Comparison of ENCODE assay signal across 7 cellular contexts in the genomic region with DNA sequence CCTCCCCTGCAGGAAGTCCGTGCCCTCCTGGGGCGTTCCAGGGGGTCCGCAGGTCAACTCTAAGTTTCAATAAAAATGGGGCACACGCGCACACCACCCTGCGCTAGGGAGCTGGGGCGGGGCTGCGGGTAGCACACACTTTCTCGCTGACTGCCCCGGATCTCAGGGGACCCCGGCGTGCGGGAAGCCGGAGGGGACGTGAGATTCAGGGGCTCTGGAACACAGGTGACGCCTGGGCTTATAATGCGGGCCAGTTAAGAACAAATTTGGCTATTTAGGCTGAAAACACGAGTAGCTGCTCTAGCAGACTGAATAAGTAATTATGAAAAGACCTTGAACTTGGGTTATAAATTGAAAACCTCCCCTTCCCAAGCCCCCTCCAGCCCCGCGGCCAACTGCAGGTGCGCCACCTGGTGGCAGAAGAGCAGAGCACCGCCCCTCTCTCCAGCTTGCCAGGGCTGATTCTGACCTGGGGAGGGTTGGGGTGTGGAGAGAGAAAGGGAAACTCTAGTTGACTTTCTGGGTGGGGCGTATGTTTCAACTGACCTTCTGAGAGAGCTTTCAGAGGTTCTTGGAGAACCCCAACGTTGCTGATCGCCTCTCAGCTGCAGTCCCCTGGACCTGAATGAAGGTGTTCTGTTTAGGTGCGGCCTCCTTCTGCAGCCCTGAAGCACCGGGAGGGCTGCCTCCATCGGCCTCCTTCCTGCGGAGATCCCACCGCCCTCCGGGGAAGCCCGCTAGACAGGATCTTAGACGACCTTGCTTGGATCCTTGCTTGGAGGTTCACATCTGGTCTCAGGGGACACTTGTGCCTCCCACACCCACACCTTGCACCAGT.
DNase-seq lines count a peak whose midpoint lies in the region; ATAC-seq and TF ChIP-seq lines count a peak whose summit lies in the region.

No MANE protein-coding gene starts in this region.

- 22 to 29% (median 24%) methylated on average over 23 to 33 of the region's 33 CpGs for WGBS in heart left ventricle, 4 donors

- in situ Hi-C loops in GM13977 (cut with MboI; ENCODE audit: low pct_unique_long_range_greater_than_20kb, low sequenced_read_pairs, unreplicated experiment): no loop called here

- peaks cover 0 to 15% (median 9%) of the 10 kb centered on the region in 12 donors for H3K4me1 ChIP-seq in heart left ventricle
- peaks cover 10% of the 10 kb centered on the region for H3K4me1 ChIP-seq in skeletal muscle satellite cell (ENCODE audit: control insufficient read depth, insufficient read depth, low read length)

- H3K4me1 Mint-ChIP-seq in activated T-helper 2 cell treated with anti-CD3 and anti-CD28 coated beads, Interferon-gamma antibody, Interleukin-2, Interleukin-4, amounts not matched to agents 10 μg/mL and 5 μg/mL and 100 μg/mL, durations not matched to agents 14 hours and 24 hours and 36 hours (ENCODE audit: low read depth): peaks cover 3% of the 10 kb centered on the region

- peaks cover 0 to 16% (median 0%) of the 10 kb centered on the region in 9 donors for H3K27me3 ChIP-seq in heart left ventricle
- peaks cover 13% of the 10 kb centered on the region for H3K27me3 ChIP-seq in skeletal muscle satellite cell (ENCODE audit: control insufficient read depth, insufficient read depth, low read length)

- H3K27ac ChIP-seq in heart left ventricle: no peak overlapping the region

- H3K4me2 ChIP-seq in skeletal muscle satellite cell (ENCODE audit: low read length): peak overlapping the region; percentile 38

- H3K9ac ChIP-seq in skeletal muscle satellite cell (ENCODE audit: low read depth, low read length): no peak overlapping the region

- H3K4me3 ChIP-seq in heart left ventricle (peak overlapping the region in 2 of 12 donors; percentile 7 to 17), skeletal muscle satellite cell (ENCODE audit: low read length) (no peak overlapping the region)

- ATAC-seq in HG02938 (IDR thresholded peaks at IDR 0.05; ENCODE audit: unreplicated experiment) (peak; percentile 60), heart left ventricle (peak in 3 of 4 donors; percentile 58 to 78 (median 68))

- TF ChIP-seq CTCF in GM13977 (IDR thresholded peaks at IDR 0.05; ENCODE audit: extremely low read depth, insufficient read depth, missing control alignments) (peak; percentile 86), heart left ventricle (IDR thresholded peaks at IDR 0.05) (peak; percentile 77 to 92 (median 88))

- H3K36me3 ChIP-seq in heart left ventricle (peaks cover 0 to 13% (median 8%) of the 10 kb centered on the region in 9 donors), skeletal muscle satellite cell (ENCODE audit: insufficient read depth, low read length) (peaks cover 6% of the 10 kb centered on the region)

- H3K9me3 Mint-ChIP-seq in activated T-helper 2 cell treated with anti-CD3 and anti-CD28 coated beads, Interferon-gamma antibody, Interleukin-2, Interleukin-4, amounts not matched to agents 10 μg/mL and 5 μg/mL and 100 μg/mL, durations not matched to agents 14 hours and 24 hours and 36 hours: no peaks in the 10 kb centered on the region

- no peak overlapping the region for H3K27ac Mint-ChIP-seq in activated T-helper 2 cell treated with anti-CD3 and anti-CD28 coated beads, Interferon-gamma antibody, Interleukin-2, Interleukin-4, amounts not matched to agents 10 μg/mL and 5 μg/mL and 100 μg/mL, durations not matched to agents 14 hours and 24 hours and 36 hours

- H3K36me3 Mint-ChIP-seq in activated T-helper 2 cell treated with anti-CD3 and anti-CD28 coated beads, Interferon-gamma antibody, Interleukin-2, Interleukin-4, amounts not matched to agents 10 μg/mL and 5 μg/mL and 100 μg/mL, durations not matched to agents 14 hours and 24 hours and 36 hours (ENCODE audit: low read depth): no peaks in the 10 kb centered on the region

- H3K9me3 ChIP-seq in heart left ventricle (no peaks in the 10 kb centered on the region), skeletal muscle satellite cell (replicated peaks; ENCODE audit: low read length) (no peaks in the 10 kb centered on the region)

- TF ChIP-seq POLR2A in heart left ventricle (IDR thresholded peaks at IDR 0.05): no peak

- DNase-seq in GM13977 (ENCODE audit: low spot score) (peak; percentile 84), NOMO-1 treated with dmso at 0.1 percent for 144 hours (lab: John Stamatoyannopoulos, UW; ENCODE audit: unreplicated experiment) (peak; percentile 7), heart left ventricle (no peak), NCI-H1436 treated with DMSO at 0.1 percent for 48 hours (lab: John Stamatoyannopoulos, UW) (no peak)
- DNase-seq in activated T-helper 2 cell treated with anti-CD3 and anti-CD28 coated beads, Interferon-gamma antibody, Interleukin-2, Interleukin-4, amounts not matched to agents 10 μg/mL and 5 μg/mL and 100 μg/mL, durations not matched to agents 14 hours and 24 hours and 36 hours (ENCODE audit: low spot score): peak; percentile 21

- no peak overlapping the region for H3K4me3 Mint-ChIP-seq in activated T-helper 2 cell treated with anti-CD3 and anti-CD28 coated beads, Interferon-gamma antibody, Interleukin-2, Interleukin-4, amounts not matched to agents 10 μg/mL and 5 μg/mL and 100 μg/mL, durations not matched to agents 14 hours and 24 hours and 36 hours (ENCODE audit: low read depth)

- intact Hi-C loops in activated T-helper 2 cell treated with anti-CD3 and anti-CD28 coated beads, Interferon-gamma antibody, Interleukin-2, Interleukin-4, amounts not matched to agents 10 μg/mL and 5 μg/mL and 100 μg/mL, durations not matched to agents 14 hours and 24 hours and 36 hours (cut with micrococcal nuclease): no loop called here
- intact Hi-C loops in heart left ventricle (cut with DNase I): no loop called here

- H3K27me3 Mint-ChIP-seq in activated T-helper 2 cell treated with anti-CD3 and anti-CD28 coated beads, Interferon-gamma antibody, Interleukin-2, Interleukin-4, amounts not matched to agents 10 μg/mL and 5 μg/mL and 100 μg/mL, durations not matched to agents 14 hours and 24 hours and 36 hours (ENCODE audit: low read depth): peaks cover 1% of the 10 kb centered on the region

Comparison
In these comparisons a context has a peak if more than half of its experiments do, and no peak if none do; other contexts are left out.
1. DNase-seq: peak in GM13977 (single experiment), NOMO-1 treated with dmso at 0.1 percent for 144 hours (single experiment) and activated T-helper 2 cell treated with anti-CD3 and anti-CD28 coated beads, Interferon-gamma antibody, Interleukin-2, Interleukin-4, amounts not matched to agents 10 μg/mL and 5 μg/mL and 100 μg/mL, durations not matched to agents 14 hours and 24 hours and 36 hours (single experiment); none in heart left ventricle (0 of 5) and NCI-H1436 treated with DMSO at 0.1 percent for 48 hours (single experiment).